Comparison of ENCODE assay signal across 24 cellular contexts in genomic region chr6:164078551-164079274, GRCh38.
DNase-seq lines count a peak whose midpoint lies in the region; ATAC-seq and TF ChIP-seq lines count a peak whose summit lies in the region.
"Had no signal": no experiment of that assay in that cellular context is flagged by ENCODE, and none has a peak within 500 bp of the region (broad histone marks: within the 10 kb centered on the region; RNA-seq: fewer than 3 reads in every experiment).

No MANE protein-coding gene starts in this region.

- TF ChIP-seq CTCF in WTC11 (IDR thresholded peaks at IDR 0.05) (no peak), esophagus squamous epithelium (IDR thresholded peaks at IDR 0.05) (no peak)

- peaks cover 18% of the 10 kb centered on the region for H3K4me1 Mint-ChIP-seq in WTC11
- H3K4me1 Mint-ChIP-seq: B cell had no signal

- H3K36me3 ChIP-seq in BLaER1 (no peaks in the 10 kb centered on the region), esophagus squamous epithelium (no peaks in the 10 kb centered on the region)

- peak overlapping the region; percentile 95 for H3K4me2 ChIP-seq in BLaER1
- H3K4me2 ChIP-seq: A549 had no signal

- peak overlapping the region; percentile 71 for H3K27ac ChIP-seq in BLaER1
- H3K27ac ChIP-seq in esophagus squamous epithelium, result no peak overlapping the region
- H3K27ac ChIP-seq: A549, HL-60 had no signal

- peak overlapping the region; percentile 30; the same call in 1 of the 2 replicates for H3K9ac ChIP-seq in BLaER1

- no peaks in the 10 kb centered on the region for H3K27me3 ChIP-seq in BLaER1
- H3K27me3 ChIP-seq in esophagus squamous epithelium, result no peaks in the 10 kb centered on the region

- no peak for DNase-seq in WTC11 (ENCODE audit: low spot score)
- DNase-seq in left cardiac atrium, result no peak
- peak; percentile 51 for DNase-seq in retina
- no peak for DNase-seq in esophagus squamous epithelium (lab: John Stamatoyannopoulos, UW)
- DNase-seq: CD4-positive, alpha-beta T cell; COR-L47; DMS79 treated with DMSO at 0.1 percent for 48 hours; H9; HFFc6; KG1; NCI-H1092; NCI-H1436; NCI-H187 treated with DMSO at 0.1 percent for 48 hours; NCI-H2107; NCI-H446 treated with DMSO at 0.1 percent for 48 hours; NCI-H526 treated with DMSO at 0.1 percent for 48 hours; PC-3; SHP77 treated with DMSO at 0.1 percent for 48 hours had no signal

- H3K9me3 Mint-ChIP-seq in WTC11, result no peaks in the 10 kb centered on the region; the same call in 1 of the 2 replicates
- H3K9me3 Mint-ChIP-seq: CD4-positive, alpha-beta T cell; H9 had no signal

- peaks cover 6% of the 10 kb centered on the region; the same call in 1 of the 2 replicates for H4K20me1 ChIP-seq in BLaER1

- H3K27ac Mint-ChIP-seq in WTC11, result 0 out of 2 replicates have a peak overlapping the region, but pooled peaks have one; percentile 12
- H3K27ac Mint-ChIP-seq: B cell; CD4-positive, alpha-beta T cell; H9; HFFc6 had no signal

- WGBS in esophagus squamous epithelium, 2 donors, result 71 to 79% methylated on average over 7 to 10 of the region's 10 CpGs

- CTCF ChIA-PET in WTC11 (lab: Charles Lee), result no interaction called here

- H3K9me3 ChIP-seq in BLaER1 (no peaks in the 10 kb centered on the region; the same call in 1 of the 2 replicates), esophagus squamous epithelium (no peaks in the 10 kb centered on the region)
- H3K9me3 ChIP-seq: A549 had no signal

- H3K4me3 Mint-ChIP-seq in WTC11, result no peak overlapping the region
- H3K4me3 Mint-ChIP-seq: B cell; CD4-positive, alpha-beta T cell; H9; HFFc6 had no signal

- H3K4me3 ChIP-seq in BLaER1, result peak overlapping the region; percentile 40
- no peak overlapping the region for H3K4me3 ChIP-seq in esophagus squamous epithelium
- H3K4me3 ChIP-seq: A549 had no signal

- H3K36me3 Mint-ChIP-seq in WTC11, result no peaks in the 10 kb centered on the region

- no peak for TF ChIP-seq POLR2A in esophagus squamous epithelium (IDR thresholded peaks at IDR 0.05)

- ATAC-seq in WTC11, result no peak
- peak; percentile 66 to 71 for ATAC-seq in left cardiac atrium
- ATAC-seq in HG03039 (IDR thresholded peaks at IDR 0.05; ENCODE audit: unreplicated experiment), result no peak
- ATAC-seq in GM21367 (IDR thresholded peaks at IDR 0.05; ENCODE audit: unreplicated experiment), result no peak
- ATAC-seq: A549, PC-3 had no signal

- POLR2A ChIA-PET in WTC11 (lab: Charles Lee), result interaction anchor here (0.7 kb wide), 1 partner anchor 215 kb away, joined by 4 read pairs; no protein-coding TSS in a partner anchor

- H3K27me3 Mint-ChIP-seq in WTC11 (ENCODE audit: low read depth), result no peaks in the 10 kb centered on the region
- H3K27me3 Mint-ChIP-seq: B cell; CD4-positive, alpha-beta T cell had no signal

- H3K4me1 ChIP-seq in BLaER1 (peaks cover 67% of the 10 kb centered on the region), esophagus squamous epithelium (no peaks in the 10 kb centered on the region)
- H3K4me1 ChIP-seq: A549 had no signal

- intact Hi-C loops in left cardiac atrium (cut with DNase I), result no loop called here
- intact Hi-C loops in esophagus squamous epithelium (cut with DNase I), result no loop called here

TF ChIP-seq in WTC11, 78 proteins besides CTCF, POLR2A, EP300 and RAD21:
- no peak for TF ChIP-seq EMX1 (CRISPR knock-in tag; IDR thresholded peaks at IDR 0.05)
- no peak for TF ChIP-seq NFE2L1 (CRISPR knock-in tag; IDR thresholded peaks at IDR 0.05)
- no peak for TF ChIP-seq KAT7 (CRISPR knock-in tag; IDR thresholded peaks at IDR 0.05; ENCODE audit: borderline replicate concordance)
- no peak for TF ChIP-seq ZNF281 (CRISPR knock-in tag; IDR thresholded peaks at IDR 0.05)
- TF ChIP-seq AFF4 (CRISPR knock-in tag; IDR thresholded peaks at IDR 0.05; ENCODE audit: borderline replicate concordance), result no peak
- TF ChIP-seq ZNF138 (CRISPR knock-in tag; conservative IDR thresholded peaks at IDR 0.05), result no peak
- TF ChIP-seq SP1 (CRISPR knock-in tag; conservative IDR thresholded peaks at IDR 0.05), result no peak
- no peak for TF ChIP-seq HMGA2 (CRISPR knock-in tag; IDR thresholded peaks at IDR 0.05)
- TF ChIP-seq GTF2I (CRISPR knock-in tag; conservative IDR thresholded peaks at IDR 0.05), result no peak

Comparison
In these comparisons a context has a peak if more than half of its experiments do, and no peak if none do; other contexts are left out.
1. ATAC-seq: peak in left cardiac atrium (2 of 2); none in WTC11 (single experiment), HG03039 (single experiment) and GM21367 (single experiment).